ENCODE assay signal across 7 cellular contexts in the genomic region with DNA sequence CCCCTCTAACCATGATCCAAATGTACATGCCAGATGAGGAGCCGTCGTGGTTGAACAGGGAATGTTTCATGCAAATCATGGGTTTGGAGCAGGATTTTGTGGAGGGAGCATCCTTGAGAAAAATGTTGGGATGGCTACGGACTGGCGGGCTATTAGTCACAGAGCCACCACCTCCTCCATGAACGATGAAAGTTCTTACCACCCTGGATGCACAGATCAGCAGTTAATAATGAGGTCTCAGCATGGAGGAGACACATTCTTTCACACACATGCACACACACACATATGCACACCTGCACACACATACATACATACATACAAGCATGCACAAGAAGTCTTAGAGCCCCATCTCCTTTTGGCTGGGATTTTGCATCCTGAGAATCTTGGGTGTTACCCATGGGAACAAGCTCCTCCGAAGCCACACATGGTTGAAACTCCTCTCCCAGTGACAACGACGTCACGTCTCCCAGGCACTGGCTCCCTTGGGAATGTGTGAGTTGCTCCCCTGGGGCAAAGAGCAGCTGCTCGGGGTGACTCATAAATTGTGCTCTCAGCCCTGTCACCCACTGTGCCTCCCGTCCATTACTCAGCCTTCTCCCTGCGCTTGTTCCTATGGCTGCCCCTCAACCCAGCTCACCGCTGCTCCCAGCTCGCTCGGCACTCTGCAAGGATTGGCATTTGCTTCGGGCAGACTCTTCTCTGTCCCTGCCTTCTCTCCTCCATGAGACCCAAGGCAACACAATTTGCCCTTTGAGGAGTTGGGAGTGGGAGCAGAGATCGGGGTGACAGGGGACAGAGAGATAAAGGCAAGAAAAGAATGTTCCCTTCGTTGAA.
DNase-seq lines count a peak whose midpoint lies in the region; ATAC-seq and TF ChIP-seq lines count a peak whose summit lies in the region.

No MANE protein-coding gene starts in this region.

- H3K9me3 ChIP-seq in mucosa of descending colon, result no peaks in the 10 kb centered on the region

- H3K4me1 ChIP-seq in mucosa of descending colon (ENCODE audit: low read depth), result peaks cover 50% of the 10 kb centered on the region

- intact Hi-C loops in mucosa of descending colon (cut with DNase I, micrococcal nuclease), result no loop called here

- peak; percentile 85 for DNase-seq in amniotic stem cell (lab: John Stamatoyannopoulos, UW)
- peak; percentile 62 to 74 (median 73) for DNase-seq in mucosa of descending colon
- DNase-seq in SKM-1 treated with dmso at 0.1 percent for 144 hours (lab: John Stamatoyannopoulos, UW; ENCODE audit: unreplicated experiment), result no peak
- no peak for DNase-seq in NCI-H748 treated with DMSO at 0.1 percent for 48 hours (lab: John Stamatoyannopoulos, UW)

- H3K36me3 ChIP-seq in mucosa of descending colon (ENCODE audit: low read depth), result no peaks in the 10 kb centered on the region

- TF ChIP-seq CTCF in mucosa of descending colon (IDR thresholded peaks at IDR 0.05), result no peak

- no peak overlapping the region for H3K4me3 ChIP-seq in mucosa of descending colon

- peak; percentile 49 for ATAC-seq in GM18909 (IDR thresholded peaks at IDR 0.05; ENCODE audit: poor library complexity, unreplicated experiment)
- peak; percentile 40 for ATAC-seq in HG03442 (IDR thresholded peaks at IDR 0.05; ENCODE audit: unreplicated experiment)
- ATAC-seq in mucosa of descending colon, result peak; percentile 79
- ATAC-seq in GM18858 (IDR thresholded peaks at IDR 0.05; ENCODE audit: unreplicated experiment), result no peak

Comparison
In these comparisons a context has a peak if more than half of its experiments do, and no peak if none do; other contexts are left out.
1. DNase-seq: peak in amniotic stem cell (single experiment) and mucosa of descending colon (3 of 3); none in SKM-1 treated with dmso at 0.1 percent for 144 hours (single experiment) and NCI-H748 treated with DMSO at 0.1 percent for 48 hours (single experiment).